ENCODE assay signal across 15 cellular contexts in genomic region chr18:46343456-46343855, GRCh38.
DNase-seq lines count a peak whose midpoint lies in the region; ATAC-seq, FAIRE-seq and TF ChIP-seq lines count a peak whose summit lies in the region.
"Had no signal": no experiment of that assay in that cellular context is flagged by ENCODE, and none has a peak within 500 bp of the region (broad histone marks: within the 10 kb centered on the region; RNA-seq: fewer than 3 reads in every experiment).

No MANE protein-coding gene starts in this region.

- H3K4me1 ChIP-seq in liver (ENCODE audit: control insufficient read depth in 4 of 4, insufficient read depth in 4 of 4, low read length in 3 of 4) (peaks cover 5 to 46% (median 25%) of the 10 kb centered on the region in 4 donors), HepG2 (ENCODE audit: insufficient read depth, low read length) (no peaks in the 10 kb centered on the region)
- H3K4me1 ChIP-seq: breast epithelium had no signal

- H3K27me3 ChIP-seq in liver (ENCODE audit: control insufficient read depth in 4 of 4, insufficient read depth in 4 of 4, low read length in 3 of 4) (no peaks in the 10 kb centered on the region), HepG2 (ENCODE audit: control insufficient read depth in 1 of 2, insufficient read depth in 2 of 2, low read length in 2 of 2) (peaks cover 4 to 49% of the 10 kb centered on the region in 2 experiments)
- H3K27me3 ChIP-seq: breast epithelium, suprapubic skin had no signal

- CTCF ChIA-PET in HepG2 (lab: Yijun Ruan, JAX; ENCODE audit: low intra/inter-chr PET ratio, low total read pairs): no interaction called here
- CTCF ChIA-PET in activated CD4-positive, alpha-beta memory T cell treated with anti-CD3 and anti-CD28 coated beads for 36 hours (lab: Charles Lee): no interaction called here

- 44% methylated on average over 7 of the region's 7 CpGs for WGBS in liver
- WGBS in HepG2 (ENCODE audit: low lambda C conversion rate): 55% methylated on average over 5 of the region's 7 CpGs

- H4K20me1 ChIP-seq in HepG2 (ENCODE audit: insufficient read depth, low read length): no peaks in the 10 kb centered on the region

- no peak overlapping the region for H3K4me2 ChIP-seq in HepG2 (ENCODE audit: low read depth, low read length)
- H3K4me2 ChIP-seq: KMS-11, PC-9, smooth muscle cell had no signal

- H3K9me3 Mint-ChIP-seq in activated CD4-positive, alpha-beta memory T cell treated with anti-CD3 and anti-CD28 coated beads for 36 hours: no peaks in the 10 kb centered on the region
- H3K9me3 Mint-ChIP-seq: activated T-helper 2 cell treated with anti-CD3 and anti-CD28 coated beads, Interferon-gamma antibody, Interleukin-2, Interleukin-4, amounts not matched to agents 10 μg/mL and 5 μg/mL and 100 μg/mL, durations not matched to agents 14 hours and 24 hours and 36 hours had no signal

- no peak overlapping the region for H3K4me3 Mint-ChIP-seq in activated CD4-positive, alpha-beta memory T cell treated with anti-CD3 and anti-CD28 coated beads for 36 hours

- H3K36me3 ChIP-seq in liver (ENCODE audit: control insufficient read depth in 4 of 4, insufficient read depth in 3 of 4, low read depth in 1 of 4, low read length in 3 of 4) (no peaks in the 10 kb centered on the region), HepG2 (replicated peaks in 1 of 2; ENCODE audit: control insufficient read depth in 1 of 2, insufficient read depth in 2 of 2, low read length in 2 of 2) (no peaks in the 10 kb centered on the region)
- H3K36me3 ChIP-seq: breast epithelium, suprapubic skin had no signal

- H3K9me3 ChIP-seq in liver (ENCODE audit: control insufficient read depth in 4 of 4, low read length in 3 of 4) (no peaks in the 10 kb centered on the region), HepG2 (ENCODE audit: low read length) (no peaks in the 10 kb centered on the region)
- H3K9me3 ChIP-seq: breast epithelium, suprapubic skin had no signal

- TF ChIP-seq POLR2A in HepG2 (IDR thresholded peaks at IDR 0.05; ENCODE audit: insufficient read depth in 1 of 2, low read depth in 2 of 2, low read length in 2 of 2): no peak

- DNase-seq in HepG2 (ENCODE audit: low spot score) (no peak), left lobe of liver (ENCODE audit: low spot score) (peak; percentile 79), DMS 273 treated with DMSO at 0.1 percent for 48 hours (lab: John Stamatoyannopoulos, UW) (no peak), GM20000 (ENCODE audit: low spot score) (no peak)
- no peak for DNase-seq in activated CD4-positive, alpha-beta memory T cell treated with anti-CD3 and anti-CD28 coated beads for 36 hours
- no peak for DNase-seq in stimulated activated naive CD4-positive, alpha-beta T cell (lab: John Stamatoyannopoulos, UW)
- DNase-seq: NCI-H1436 treated with DMSO at 0.1 percent for 48 hours, PC-9 had no signal

- no peak for TF ChIP-seq CTCF in liver (IDR thresholded peaks at IDR 0.05; ENCODE audit: low read depth, low read length, missing input control)
- no peak for TF ChIP-seq CTCF in HepG2 (CRISPR knock-in tag; IDR thresholded peaks at IDR 0.05)
- TF ChIP-seq CTCF in GM20000 (IDR thresholded peaks at IDR 0.05; ENCODE audit: extremely low read depth, missing control alignments): no peak

- no TSS peak for BruUV-seq in HepG2 (replicated peaks; lab: Mats Ljungman, UMichigan)

- no peak for ATAC-seq in HepG2
- ATAC-seq in left lobe of liver: peak; percentile 85

- H3K9ac ChIP-seq in liver (ENCODE audit: low read depth in 1 of 2, low read length in 2 of 2): no peak overlapping the region
- H3K9ac ChIP-seq in HepG2 (ENCODE audit: insufficient read depth, low read depth, low read length): no peak overlapping the region
- H3K9ac ChIP-seq: KMS-11 had no signal

- H3K4me1 Mint-ChIP-seq in activated CD4-positive, alpha-beta memory T cell treated with anti-CD3 and anti-CD28 coated beads for 36 hours (ENCODE audit: low read depth): peaks cover 25% of the 10 kb centered on the region

- POLR2A ChIA-PET in HepG2 (lab: Yijun Ruan, JAX): no interaction called here
- POLR2A ChIA-PET in activated CD4-positive, alpha-beta memory T cell treated with anti-CD3 and anti-CD28 coated beads for 36 hours (lab: Charles Lee): no interaction called here

- no peak for TF ChIP-seq EP300 in HepG2 (IDR thresholded peaks at IDR 0.05; ENCODE audit: low read depth in 2 of 2, low read length in 2 of 2)
- no peak for TF ChIP-seq EP300 in HepG2 (CRISPR knock-in tag; IDR thresholded peaks at IDR 0.05; ENCODE audit: borderline replicate concordance)

- H3K4me3 ChIP-seq in liver (ENCODE audit: low read depth in 1 of 3, low read length in 3 of 3) (no peak overlapping the region), HepG2 (replicated peaks in 1 of 3; ENCODE audit: insufficient read depth in 1 of 3, low read depth in 2 of 3, low read length in 3 of 3) (no peak overlapping the region)
- H3K4me3 ChIP-seq: breast epithelium, PC-9, smooth muscle cell, suprapubic skin had no signal

- intact Hi-C loops in HepG2 (cut with micrococcal nuclease; ENCODE audit: unreplicated experiment): no loop called here
- intact Hi-C loops in activated CD4-positive, alpha-beta memory T cell treated with anti-CD3 and anti-CD28 coated beads for 36 hours (cut with micrococcal nuclease): loop anchor here (5.0 kb wide), 1 partner anchor 171 kb away; a partner anchor contains a TSS

- peak overlapping the region; percentile 33 for H3K27ac Mint-ChIP-seq in activated CD4-positive, alpha-beta memory T cell treated with anti-CD3 and anti-CD28 coated beads for 36 hours

- no peak for FAIRE-seq in HepG2 (lab: Jason Lieb, UNC)

- no peak overlapping the region for H2AFZ ChIP-seq in HepG2 (ENCODE audit: low read length)
- H2AFZ ChIP-seq: PC-9 had no signal

- H3K27ac ChIP-seq in liver (ENCODE audit: low read depth in 1 of 2, low read length in 2 of 2): peak overlapping the region; percentile 47 to 53
- no peak overlapping the region for H3K27ac ChIP-seq in HepG2 (ENCODE audit: extremely low read length, insufficient read depth, low read length)
- H3K27ac ChIP-seq: breast epithelium, HL-60, KMS-11, PC-9, suprapubic skin had no signal

- peak; percentile 37 to 45 for TF ChIP-seq RAD21 in liver (IDR thresholded peaks at IDR 0.05)
- no peak for TF ChIP-seq RAD21 in HepG2 (CRISPR knock-in tag; IDR thresholded peaks at IDR 0.05)

- in situ Hi-C loops in HepG2 (cut with HindIII; ENCODE audit: extremely low pct_ligation_motif_present, low pct_unique_long_range_greater_than_20kb): no loop called here

- H3K36me3 Mint-ChIP-seq in activated CD4-positive, alpha-beta memory T cell treated with anti-CD3 and anti-CD28 coated beads for 36 hours: no peaks in the 10 kb centered on the region

- peaks cover 4% of the 10 kb centered on the region for H3K27me3 Mint-ChIP-seq in activated CD4-positive, alpha-beta memory T cell treated with anti-CD3 and anti-CD28 coated beads for 36 hours

- no peaks in the 10 kb centered on the region for H3K79me2 ChIP-seq in HepG2 (ENCODE audit: insufficient read depth, low read length)

TF ChIP-seq in liver, 16 proteins besides CTCF, POLR2A, EP300 and RAD21 (continues in another document):
- TF ChIP-seq GABPA (IDR thresholded peaks at IDR 0.05 in 1 of 2, conservative IDR thresholded peaks at IDR 0.05 in 1 of 2) (no peak), FOXA2 (IDR thresholded peaks at IDR 0.05) (peak; percentile 26), MAX (IDR thresholded peaks at IDR 0.05) (peak; percentile 92), JUND (IDR thresholded peaks at IDR 0.05) (no peak), RXRA (IDR thresholded peaks at IDR 0.05) (peak; percentile 84 to 95), TAF1 (conservative IDR thresholded peaks at IDR 0.05) (no peak), HNF4A (conservative IDR thresholded peaks at IDR 0.05) (peak; percentile 73 to 89), ATF3 (IDR thresholded peaks at IDR 0.05) (no peak), SP1 (IDR thresholded peaks at IDR 0.05) (peak; percentile 77), EGR1 (IDR thresholded peaks at IDR 0.05; ENCODE audit: low read depth in 2 of 2) (no peak), HNF4G (IDR thresholded peaks at IDR 0.05) (no peak), YY1 (IDR thresholded peaks at IDR 0.05) (no peak)

TF ChIP-seq in HepG2, 621 proteins besides CTCF, POLR2A, EP300 and RAD21:
- TF ChIP-seq CHD4 (IDR thresholded peaks at IDR 0.05; ENCODE audit: borderline replicate concordance, low read length) (no peak), REXO4 (CRISPR knock-in tag; IDR thresholded peaks at IDR 0.05; ENCODE audit: borderline replicate concordance) (no peak), TFE3 (CRISPR knock-in tag; IDR thresholded peaks at IDR 0.05) (no peak), ZNF333 (CRISPR knock-in tag; IDR thresholded peaks at IDR 0.05; ENCODE audit: borderline replicate concordance) (no peak), PHF8 (CRISPR knock-in tag; IDR thresholded peaks at IDR 0.05) (no peak), POLR2G (IDR thresholded peaks at IDR 0.05; ENCODE audit: low read depth, low read length) (no peak), TGIF2 (CRISPR knock-in tag; IDR thresholded peaks at IDR 0.05) (no peak), KLF6 (CRISPR knock-in tag; IDR thresholded peaks at IDR 0.05) (no peak)
